ENCODE assay signal across 1 cellular context in the genomic region with DNA sequence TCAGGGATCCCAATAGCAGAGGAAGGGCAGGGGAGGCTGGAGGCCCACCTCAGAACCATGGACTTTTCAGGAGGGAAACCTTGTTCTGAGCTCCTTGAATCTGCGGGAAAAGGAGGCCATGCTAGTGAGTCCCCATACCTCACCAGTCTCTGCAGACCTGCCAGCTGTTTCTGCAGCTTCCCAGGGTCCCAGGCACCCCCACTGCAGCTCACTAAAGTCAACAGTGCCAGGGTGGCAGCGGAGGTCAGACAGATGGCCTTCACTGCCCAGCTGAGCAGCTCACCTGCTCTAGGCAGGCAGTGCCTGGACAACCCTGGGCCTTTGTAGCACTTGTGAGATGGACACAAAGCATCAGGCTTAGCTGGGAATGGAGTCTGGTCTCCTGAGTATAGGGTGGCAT.
TF ChIP-seq lines count a peak whose summit lies in the region.

No MANE protein-coding gene starts in this region.

TF ChIP-seq in K562, 482 proteins besides CTCF, POLR2A, EP300 and RAD21:
- TF ChIP-seq ZNF76 (CRISPR knock-in tag; IDR thresholded peaks at IDR 0.05; ENCODE audit: borderline replicate concordance) (no peak), NR2C2 (CRISPR knock-in tag; IDR thresholded peaks at IDR 0.05) (0 out of 2 replicates have a peak, but pooled peaks have one; percentile 24), NR2C2 (tag; IDR thresholded peaks at IDR 0.05) (no peak), WHSC1 (IDR thresholded peaks at IDR 0.05; ENCODE audit: low read length) (no peak), TOE1 (IDR thresholded peaks at IDR 0.05; ENCODE audit: borderline replicate concordance) (no peak), TOE1 (CRISPR knock-in tag; IDR thresholded peaks at IDR 0.05; ENCODE audit: borderline replicate concordance, low read depth) (no peak), ZKSCAN1 (IDR thresholded peaks at IDR 0.05; ENCODE audit: low read depth, low read length) (0 out of 2 replicates have a peak, but pooled peaks have one; percentile 32), POLR2G (IDR thresholded peaks at IDR 0.05; ENCODE audit: low read depth, low read length) (peak; percentile 68), LCOR (CRISPR knock-in tag; IDR thresholded peaks at IDR 0.05) (no peak), KDM5B (IDR thresholded peaks at IDR 0.05; ENCODE audit: insufficient replicate concordance, low read depth, low read length) (peak; percentile 59), ZNF217 (CRISPR knock-in tag; IDR thresholded peaks at IDR 0.05) (peak; percentile 56; the same call in 1 of the 2 replicates), FOXJ3 (CRISPR knock-in tag; IDR thresholded peaks at IDR 0.05) (no peak), FOXJ2 (tag; IDR thresholded peaks at IDR 0.05) (no peak), HDAC6 (IDR thresholded peaks at IDR 0.05; ENCODE audit: low read depth, low read length) (0 out of 2 replicates have a peak, but pooled peaks have one; percentile 2), RBFOX2 (IDR thresholded peaks at IDR 0.05; ENCODE audit: low read depth, low read length) (peak; percentile 48; the same call in 1 of the 2 replicates), SMARCE1 (IDR thresholded peaks at IDR 0.05) (no peak), HMG20B (CRISPR knock-in tag; IDR thresholded peaks at IDR 0.05) (no peak)
